ENCODE assay signal across 8 cellular contexts in genomic region chr13:99606322-99607089, GRCh38.
A peak's percentile ranks its signal among the peaks of the same experiment; 100 is the strongest.
DNase-seq lines count a peak whose midpoint lies in the region; ATAC-seq and TF ChIP-seq lines count a peak whose summit lies in the region.

Gene CLYBL, plus strand, starts transcription at chr13:99606690.

- TF ChIP-seq CTCF in AG09319 (IDR thresholded peaks at IDR 0.05; ENCODE audit: low read depth, low read length), result no peak

- ATAC-seq in GM18907 (IDR thresholded peaks at IDR 0.05; ENCODE audit: unreplicated experiment) (peak; percentile 81), HG03135 (IDR thresholded peaks at IDR 0.05; ENCODE audit: unreplicated experiment) (peak; percentile 74)

- H3K27ac ChIP-seq in cingulate gyrus (ENCODE audit: low read depth, low read length), result peak within 1 kb of the TSS; percentile 79

- DNase-seq in AG09319 (ENCODE audit: extremely low read depth, low read depth), result peak; percentile 64
- peak; percentile 57 for DNase-seq in NCI-H226
- DNase-seq in activated CD4-positive, alpha-beta T cell treated with anti-CD3 and anti-CD28 coated beads for 4 hours, result peak; percentile 89
- DNase-seq in left kidney (ENCODE audit: low read depth, low spot score), result peak; percentile 92
- peak; percentile 92 to 93 for DNase-seq in stimulated activated CD4-positive, alpha-beta T cell treated with anti-CD3 and anti-CD28 coated beads, Interleukin-2, amount 100 ng/mL, for 24 hours

Comparison
In these comparisons a context has a peak if more than half of its experiments do, and no peak if none do; other contexts are left out.
1. Peak in every context shown above with its lines: DNase-seq, ATAC-seq and H3K27ac ChIP-seq.